Comparison of ENCODE assay signal across 25 cellular contexts in genomic region chr7:77878500-77878899, GRCh38.
"Had no signal": no experiment of that assay in that cellular context is flagged by ENCODE, and none has a peak within 500 bp of the region (broad histone marks: within the 10 kb centered on the region; RNA-seq: fewer than 3 reads in every experiment).

No MANE protein-coding gene starts in this region.

- DNase-seq: left ventricle myocardium inferior; mesendoderm; naive B cell; natural killer cell; nephron progenitor cell; occipital lobe; posterior cingulate gyrus; retina; right cardiac atrium; spleen; stimulated activated CD4-positive, alpha-beta T cell treated with anti-CD3 and anti-CD28 coated beads, Interleukin-4, amount 100 ng/mL, for 24 hours; stimulated activated naive CD4-positive, alpha-beta T cell; upper lobe of left lung had no signal

- H3K27ac Mint-ChIP-seq: mesothelial cell of epicardium; natural killer cell; neural progenitor cell; stimulated activated effector memory CD8-positive, alpha-beta T cell treated with anti-CD3 and anti-CD28 coated beads, Interleukin-12 subunit alpha, Interleukin-12 subunit beta, amount 100 ng/mL, for 72 hours; stimulated activated naive CD8-positive, alpha-beta T cell treated with anti-CD3 and anti-CD28 coated beads, Interleukin-15, Interleukin-2, amounts not matched to agents 100 ng/mL and 50 ng/mL, for 24 hours had no signal

- H2AFZ ChIP-seq: neural progenitor cell had no signal

- H3K9me3 ChIP-seq: left ventricle myocardium inferior, neutrophil, prostate gland, spleen, suprapubic skin, tibial nerve, upper lobe of left lung, vagina had no signal

- H3K4me2 ChIP-seq: neural progenitor cell had no signal

- H3K27me3 Mint-ChIP-seq: naive B cell; stimulated activated naive CD8-positive, alpha-beta T cell treated with anti-CD3 and anti-CD28 coated beads, Interleukin-15, Interleukin-2, amounts not matched to agents 100 ng/mL and 50 ng/mL, for 24 hours had no signal

- H3K4me3 ChIP-seq: left ventricle myocardium inferior, lung, neural progenitor cell, prostate gland, skin epidermis, spleen, suprapubic skin, tibial nerve, upper lobe of left lung, vagina had no signal

- H3K9me3 Mint-ChIP-seq: mesothelial cell of epicardium; naive B cell; natural killer cell; neural progenitor cell; stimulated activated naive CD8-positive, alpha-beta T cell treated with anti-CD3 and anti-CD28 coated beads, Interleukin-15, Interleukin-2, amounts not matched to agents 100 ng/mL and 50 ng/mL, for 24 hours had no signal

- H3K4me1 ChIP-seq: neural progenitor cell, prostate gland, suprapubic skin, tibial nerve, upper lobe of left lung, vagina had no signal

- ATAC-seq: natural killer cell; right cardiac atrium; sciatic nerve; stimulated activated effector memory CD8-positive, alpha-beta T cell treated with anti-CD3 and anti-CD28 coated beads, Interleukin-12 subunit alpha, Interleukin-12 subunit beta, amount 100 ng/mL, for 72 hours had no signal

- H3K36me3 Mint-ChIP-seq: natural killer cell had no signal

- H3K27ac ChIP-seq: left ventricle myocardium inferior, neural progenitor cell, neutrophil, prostate gland, skin epidermis, spleen, suprapubic skin, tibial nerve, upper lobe of left lung, vagina had no signal

- H3K36me3 ChIP-seq: neural progenitor cell, neutrophil, suprapubic skin, tibial nerve, upper lobe of left lung, vagina had no signal

- H3K4me3 Mint-ChIP-seq: mesothelial cell of epicardium; natural killer cell; nephron progenitor cell; neural progenitor cell; stimulated activated effector memory CD8-positive, alpha-beta T cell treated with anti-CD3 and anti-CD28 coated beads, Interleukin-12 subunit alpha, Interleukin-12 subunit beta, amount 100 ng/mL, for 72 hours; stimulated activated naive CD8-positive, alpha-beta T cell treated with anti-CD3 and anti-CD28 coated beads, Interleukin-15, Interleukin-2, amounts not matched to agents 100 ng/mL and 50 ng/mL, for 24 hours had no signal

- H3K27me3 ChIP-seq: neural progenitor cell, neutrophil, spleen, suprapubic skin, tibial nerve, upper lobe of left lung, vagina had no signal

- H3K9ac ChIP-seq: neural progenitor cell had no signal
